Comparison of ENCODE assay signal across 1 cellular context in the genomic region with DNA sequence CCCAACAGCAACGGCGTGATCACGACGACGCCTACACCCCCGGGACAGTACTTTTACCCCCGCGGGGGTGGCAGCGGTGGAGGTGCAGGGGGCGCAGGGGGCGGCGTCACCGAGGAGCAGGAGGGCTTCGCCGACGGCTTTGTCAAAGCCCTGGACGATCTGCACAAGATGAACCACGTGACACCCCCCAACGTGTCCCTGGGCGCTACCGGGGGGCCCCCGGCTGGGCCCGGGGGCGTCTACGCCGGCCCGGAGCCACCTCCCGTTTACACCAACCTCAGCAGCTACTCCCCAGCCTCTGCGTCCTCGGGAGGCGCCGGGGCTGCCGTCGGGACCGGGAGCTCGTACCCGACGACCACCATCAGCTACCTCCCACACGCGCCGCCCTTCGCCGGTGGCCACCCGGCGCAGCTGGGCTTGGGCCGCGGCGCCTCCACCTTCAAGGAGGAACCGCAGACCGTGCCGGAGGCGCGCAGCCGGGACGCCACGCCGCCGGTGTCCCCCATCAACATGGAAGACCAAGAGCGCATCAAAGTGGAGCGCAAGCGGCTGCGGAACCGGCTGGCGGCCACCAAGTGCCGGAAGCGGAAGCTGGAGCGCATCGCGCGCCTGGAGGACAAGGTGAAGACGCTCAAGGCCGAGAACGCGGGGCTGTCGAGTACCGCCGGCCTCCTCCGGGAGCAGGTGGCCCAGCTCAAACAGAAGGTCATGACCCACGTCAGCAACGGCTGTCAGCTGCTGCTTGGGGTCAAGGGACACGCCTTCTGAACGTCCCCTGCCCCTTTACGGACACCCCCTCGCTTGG.
TF ChIP-seq lines count a peak whose summit lies in the region.

No MANE protein-coding gene starts in this region.

TF ChIP-seq in K562, 482 proteins besides CTCF, POLR2A, EP300 and RAD21 (continued from another document and continues in another):
- TF ChIP-seq NELFE (IDR thresholded peaks at IDR 0.05; ENCODE audit: insufficient read depth, insufficient read length) = no peak
- no peak for TF ChIP-seq NFRKB (IDR thresholded peaks at IDR 0.05; ENCODE audit: low read depth)
- TF ChIP-seq ASH1L (IDR thresholded peaks at IDR 0.05; ENCODE audit: borderline replicate concordance, low read depth, partially characterized antibody) = no peak
- TF ChIP-seq NFIC (IDR thresholded peaks at IDR 0.05) = 0 out of 2 replicates have a peak, but pooled peaks have one; percentile 20
- TF ChIP-seq ZNF134 (CRISPR knock-in tag; conservative IDR thresholded peaks at IDR 0.05) = no peak
- TF ChIP-seq GABPA (tag; conservative IDR thresholded peaks at IDR 0.05; ENCODE audit: low read depth) = peak; percentile 85
- TF ChIP-seq CBX2 (IDR thresholded peaks at IDR 0.05; ENCODE audit: insufficient read depth, low read length, poor library complexity, severe bottlenecking) = no peak
- TF ChIP-seq CREB1 (IDR thresholded peaks at IDR 0.05) = peak; percentile 35; the same call in 1 of the 2 replicates
- TF ChIP-seq CREB1 (CRISPR knock-in tag; IDR thresholded peaks at IDR 0.05) = peak; percentile 11; the same call in 1 of the 2 replicates
- TF ChIP-seq CBX1 (IDR thresholded peaks at IDR 0.05; ENCODE audit: low read depth) = peak; percentile 23; the same call in 1 of the 2 replicates
- TF ChIP-seq ZNF143 (CRISPR knock-in tag; IDR thresholded peaks at IDR 0.05) = no peak
- TF ChIP-seq PHTF2 (CRISPR knock-in tag; IDR thresholded peaks at IDR 0.05) = no peak
- no peak for TF ChIP-seq CREBBP (IDR thresholded peaks at IDR 0.05; ENCODE audit: low read depth, low read length)
- TF ChIP-seq CBFA2T3 (IDR thresholded peaks at IDR 0.05) = peak; percentile 42
- TF ChIP-seq, protein P1, sequence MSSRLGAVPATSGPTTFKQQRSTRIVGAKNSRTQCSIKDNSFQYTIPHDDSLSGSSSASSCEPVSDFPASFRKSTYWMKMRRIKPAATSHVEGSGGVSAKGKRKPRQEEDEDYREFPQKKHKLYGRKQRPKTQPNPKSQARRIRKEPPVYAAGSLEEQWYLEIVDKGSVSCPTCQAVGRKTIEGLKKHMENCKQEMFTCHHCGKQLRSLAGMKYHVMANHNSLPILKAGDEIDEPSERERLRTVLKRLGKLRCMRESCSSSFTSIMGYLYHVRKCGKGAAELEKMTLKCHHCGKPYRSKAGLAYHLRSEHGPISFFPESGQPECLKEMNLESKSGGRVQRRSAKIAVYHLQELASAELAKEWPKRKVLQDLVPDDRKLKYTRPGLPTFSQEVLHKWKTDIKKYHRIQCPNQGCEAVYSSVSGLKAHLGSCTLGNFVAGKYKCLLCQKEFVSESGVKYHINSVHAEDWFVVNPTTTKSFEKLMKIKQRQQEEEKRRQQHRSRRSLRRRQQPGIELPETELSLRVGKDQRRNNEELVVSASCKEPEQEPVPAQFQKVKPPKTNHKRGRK (tag; IDR thresholded peaks at IDR 0.05) = no peak
- TF ChIP-seq FOXM1 (IDR thresholded peaks at IDR 0.05; ENCODE audit: low read depth) = no peak
- TF ChIP-seq FOXM1 (CRISPR knock-in tag; IDR thresholded peaks at IDR 0.05; ENCODE audit: low read depth) = no peak
- no peak for TF ChIP-seq NR3C1 (CRISPR knock-in tag; IDR thresholded peaks at IDR 0.05)
- no peak for TF ChIP-seq NR2F6 (CRISPR knock-in tag; IDR thresholded peaks at IDR 0.05)
- peak; percentile 56 to 68 for TF ChIP-seq NRF1 (conservative IDR thresholded peaks at IDR 0.05 in 1 of 2, IDR thresholded peaks at IDR 0.05 in 1 of 2)
- TF ChIP-seq ELF2 (CRISPR knock-in tag; IDR thresholded peaks at IDR 0.05) = no peak
- TF ChIP-seq MYNN (IDR thresholded peaks at IDR 0.05) = peak; percentile 30; the same call in 1 of the 2 replicates
- no peak for TF ChIP-seq MYNN (CRISPR knock-in tag; IDR thresholded peaks at IDR 0.05)
- TF ChIP-seq THRAP3 (IDR thresholded peaks at IDR 0.05; ENCODE audit: borderline replicate concordance) = no peak
- TF ChIP-seq, protein P2, sequence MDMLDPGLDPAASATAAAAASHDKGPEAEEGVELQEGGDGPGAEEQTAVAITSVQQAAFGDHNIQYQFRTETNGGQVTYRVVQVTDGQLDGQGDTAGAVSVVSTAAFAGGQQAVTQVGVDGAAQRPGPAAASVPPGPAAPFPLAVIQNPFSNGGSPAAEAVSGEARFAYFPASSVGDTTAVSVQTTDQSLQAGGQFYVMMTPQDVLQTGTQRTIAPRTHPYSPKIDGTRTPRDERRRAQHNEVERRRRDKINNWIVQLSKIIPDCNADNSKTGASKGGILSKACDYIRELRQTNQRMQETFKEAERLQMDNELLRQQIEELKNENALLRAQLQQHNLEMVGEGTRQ (CRISPR knock-in tag; IDR thresholded peaks at IDR 0.05) = peak; percentile 69; the same call in 1 of the 2 replicates
- no peak for TF ChIP-seq MCM2 (IDR thresholded peaks at IDR 0.05; ENCODE audit: low read depth)
- TF ChIP-seq, protein P3, sequence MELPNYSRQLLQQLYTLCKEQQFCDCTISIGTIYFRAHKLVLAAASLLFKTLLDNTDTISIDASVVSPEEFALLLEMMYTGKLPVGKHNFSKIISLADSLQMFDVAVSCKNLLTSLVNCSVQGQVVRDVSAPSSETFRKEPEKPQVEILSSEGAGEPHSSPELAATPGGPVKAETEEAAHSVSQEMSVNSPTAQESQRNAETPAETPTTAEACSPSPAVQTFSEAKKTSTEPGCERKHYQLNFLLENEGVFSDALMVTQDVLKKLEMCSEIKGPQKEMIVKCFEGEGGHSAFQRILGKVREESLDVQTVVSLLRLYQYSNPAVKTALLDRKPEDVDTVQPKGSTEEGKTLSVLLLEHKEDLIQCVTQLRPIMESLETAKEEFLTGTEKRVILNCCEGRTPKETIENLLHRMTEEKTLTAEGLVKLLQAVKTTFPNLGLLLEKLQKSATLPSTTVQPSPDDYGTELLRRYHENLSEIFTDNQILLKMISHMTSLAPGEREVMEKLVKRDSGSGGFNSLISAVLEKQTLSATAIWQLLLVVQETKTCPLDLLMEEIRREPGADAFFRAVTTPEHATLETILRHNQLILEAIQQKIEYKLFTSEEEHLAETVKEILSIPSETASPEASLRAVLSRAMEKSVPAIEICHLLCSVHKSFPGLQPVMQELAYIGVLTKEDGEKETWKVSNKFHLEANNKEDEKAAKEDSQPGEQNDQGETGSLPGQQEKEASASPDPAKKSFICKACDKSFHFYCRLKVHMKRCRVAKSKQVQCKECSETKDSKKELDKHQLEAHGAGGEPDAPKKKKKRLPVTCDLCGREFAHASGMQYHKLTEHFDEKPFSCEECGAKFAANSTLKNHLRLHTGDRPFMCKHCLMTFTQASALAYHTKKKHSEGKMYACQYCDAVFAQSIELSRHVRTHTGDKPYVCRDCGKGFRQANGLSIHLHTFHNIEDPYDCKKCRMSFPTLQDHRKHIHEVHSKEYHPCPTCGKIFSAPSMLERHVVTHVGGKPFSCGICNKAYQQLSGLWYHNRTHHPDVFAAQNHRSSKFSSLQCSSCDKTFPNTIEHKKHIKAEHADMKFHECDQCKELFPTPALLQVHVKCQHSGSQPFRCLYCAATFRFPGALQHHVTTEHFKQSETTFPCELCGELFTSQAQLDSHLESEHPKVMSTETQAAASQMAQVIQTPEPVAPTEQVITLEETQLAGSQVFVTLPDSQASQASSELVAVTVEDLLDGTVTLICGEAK (IDR thresholded peaks at IDR 0.05) = peak; percentile 86
- TF ChIP-seq, protein P3 (CRISPR knock-in tag; IDR thresholded peaks at IDR 0.05) = no peak
- no peak for TF ChIP-seq TRIM28 (IDR thresholded peaks at IDR 0.05)
- peak; percentile 67 to 68; a peak in 2 of 4 replicates for TF ChIP-seq SIN3A (IDR thresholded peaks at IDR 0.05; ENCODE audit: borderline replicate concordance in 2 of 2, control insufficient read depth in 1 of 2, low read depth in 2 of 2, low read length in 2 of 2)
- no peak for TF ChIP-seq ZNF445 (CRISPR knock-in tag; IDR thresholded peaks at IDR 0.05; ENCODE audit: low read depth)
- TF ChIP-seq ZNF57 (CRISPR knock-in tag; IDR thresholded peaks at IDR 0.05) = no peak
- no peak for TF ChIP-seq BRD4 (IDR thresholded peaks at IDR 0.05)
- TF ChIP-seq, protein P4, sequence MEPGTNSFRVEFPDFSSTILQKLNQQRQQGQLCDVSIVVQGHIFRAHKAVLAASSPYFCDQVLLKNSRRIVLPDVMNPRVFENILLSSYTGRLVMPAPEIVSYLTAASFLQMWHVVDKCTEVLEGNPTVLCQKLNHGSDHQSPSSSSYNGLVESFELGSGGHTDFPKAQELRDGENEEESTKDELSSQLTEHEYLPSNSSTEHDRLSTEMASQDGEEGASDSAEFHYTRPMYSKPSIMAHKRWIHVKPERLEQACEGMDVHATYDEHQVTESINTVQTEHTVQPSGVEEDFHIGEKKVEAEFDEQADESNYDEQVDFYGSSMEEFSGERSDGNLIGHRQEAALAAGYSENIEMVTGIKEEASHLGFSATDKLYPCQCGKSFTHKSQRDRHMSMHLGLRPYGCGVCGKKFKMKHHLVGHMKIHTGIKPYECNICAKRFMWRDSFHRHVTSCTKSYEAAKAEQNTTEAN (CRISPR knock-in tag; IDR thresholded peaks at IDR 0.05) = no peak
- no peak for TF ChIP-seq TAF7 (tag; IDR thresholded peaks at IDR 0.05)
- TF ChIP-seq, protein P5, sequence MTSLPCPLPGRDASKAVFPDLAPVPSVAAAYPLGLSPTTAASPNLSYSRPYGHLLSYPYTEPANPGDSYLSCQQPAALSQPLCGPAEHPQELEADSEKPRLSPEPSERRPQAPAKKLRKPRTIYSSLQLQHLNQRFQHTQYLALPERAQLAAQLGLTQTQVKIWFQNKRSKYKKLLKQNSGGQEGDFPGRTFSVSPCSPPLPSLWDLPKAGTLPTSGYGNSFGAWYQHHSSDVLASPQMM (CRISPR knock-in tag; IDR thresholded peaks at IDR 0.05) = no peak
- no peak for TF ChIP-seq MEF2D (tag; conservative IDR thresholded peaks at IDR 0.05; ENCODE audit: low read depth)
- TF ChIP-seq, protein P6, sequence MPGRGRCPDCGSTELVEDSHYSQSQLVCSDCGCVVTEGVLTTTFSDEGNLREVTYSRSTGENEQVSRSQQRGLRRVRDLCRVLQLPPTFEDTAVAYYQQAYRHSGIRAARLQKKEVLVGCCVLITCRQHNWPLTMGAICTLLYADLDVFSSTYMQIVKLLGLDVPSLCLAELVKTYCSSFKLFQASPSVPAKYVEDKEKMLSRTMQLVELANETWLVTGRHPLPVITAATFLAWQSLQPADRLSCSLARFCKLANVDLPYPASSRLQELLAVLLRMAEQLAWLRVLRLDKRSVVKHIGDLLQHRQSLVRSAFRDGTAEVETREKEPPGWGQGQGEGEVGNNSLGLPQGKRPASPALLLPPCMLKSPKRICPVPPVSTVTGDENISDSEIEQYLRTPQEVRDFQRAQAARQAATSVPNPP (IDR thresholded peaks at IDR 0.05; ENCODE audit: borderline replicate concordance, insufficient read depth, insufficient read length) = no peak
- TF ChIP-seq ZNF165 (CRISPR knock-in tag; IDR thresholded peaks at IDR 0.05; ENCODE audit: borderline replicate concordance) = no peak
- no peak; the same call in 1 of the 2 replicates for TF ChIP-seq ZNF384 (IDR thresholded peaks at IDR 0.05; ENCODE audit: low read depth, low read length)
- no peak for TF ChIP-seq ZNF75A (CRISPR knock-in tag; IDR thresholded peaks at IDR 0.05)
- no peak for TF ChIP-seq ZC3H11A (IDR thresholded peaks at IDR 0.05; ENCODE audit: low read depth, low read length)
- TF ChIP-seq PHF21A (IDR thresholded peaks at IDR 0.05; ENCODE audit: borderline replicate concordance, low read depth) = no peak
- TF ChIP-seq, protein P7, sequence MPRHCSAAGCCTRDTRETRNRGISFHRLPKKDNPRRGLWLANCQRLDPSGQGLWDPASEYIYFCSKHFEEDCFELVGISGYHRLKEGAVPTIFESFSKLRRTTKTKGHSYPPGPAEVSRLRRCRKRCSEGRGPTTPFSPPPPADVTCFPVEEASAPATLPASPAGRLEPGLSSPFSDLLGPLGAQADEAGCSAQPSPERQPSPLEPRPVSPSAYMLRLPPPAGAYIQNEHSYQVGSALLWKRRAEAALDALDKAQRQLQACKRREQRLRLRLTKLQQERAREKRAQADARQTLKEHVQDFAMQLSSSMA (CRISPR knock-in tag; IDR thresholded peaks at IDR 0.05) = peak; percentile 80; the same call in 1 of the 2 replicates
- peak; percentile 96; the same call in 1 of the 2 replicates for TF ChIP-seq RBM15 (IDR thresholded peaks at IDR 0.05; ENCODE audit: insufficient read depth, low read length)
- TF ChIP-seq GATAD2A (IDR thresholded peaks at IDR 0.05) = no peak
- TF ChIP-seq SMC3 (conservative IDR thresholded peaks at IDR 0.05; ENCODE audit: insufficient read depth, low read depth, low read length) = no peak
- TF ChIP-seq KLF6 (CRISPR knock-in tag; IDR thresholded peaks at IDR 0.05; ENCODE audit: borderline replicate concordance) = no peak
